8 cellular contexts compared by ENCODE assay signal in genomic region chr20:64038579-64039292, GRCh38. TPM values are rescaled to one million over a fixed set of nuclear protein-coding genes. Genes with fewer than 3 reads are reported as not detected.
A peak's percentile ranks its signal among the peaks of the same experiment; 100 is the strongest.
DNase-seq lines count a peak whose midpoint lies in the region; ATAC-seq, FAIRE-seq and TF ChIP-seq lines count a peak whose summit lies in the region.

No MANE protein-coding gene starts in this region.

- POLR2A ChIA-PET in K562 (lab: Yijun Ruan, JAX): interaction anchor here (0.6 to 2.0 kb wide), 9 partner anchors 9 to 217 kb away, joined by 3 to 14 read pairs (median 3); partner anchors contain the start of genes PCMTD2 and TCEA2

- H3K36me3 Mint-ChIP-seq in H9 (ENCODE audit: insufficient read depth in 1 of 3, low read depth in 3 of 3): peaks cover 0 to 11% (median 9%) of the 10 kb centered on the region in 3 experiments; a peak in 5 of 7 replicates

- in situ Hi-C loops in K562 (cut with MboI): no loop called here

- peaks cover 13% of the 10 kb centered on the region; the same call in 1 of the 2 replicates for H3K27me3 ChIP-seq in H9 (ENCODE audit: insufficient read depth, low read length)
- no peaks in the 10 kb centered on the region for H3K27me3 ChIP-seq in K562 (ENCODE audit: control insufficient read depth in 2 of 2, insufficient read depth in 2 of 2, low read length in 2 of 2)

- H3K4me1 ChIP-seq in H9 (ENCODE audit: insufficient read depth, low read length) (peaks cover 5% of the 10 kb centered on the region), K562 (replicated peaks in 1 of 2; ENCODE audit: control insufficient read depth in 2 of 2, insufficient read depth in 2 of 2, low read length in 2 of 2) (peaks cover 33 to 85% of the 10 kb centered on the region in 2 experiments)

- H3K4me1 Mint-ChIP-seq in H9: peaks cover 25% of the 10 kb centered on the region in 2 experiments

- no TSS peak for BruUV-seq in K562 (replicated peaks; lab: Mats Ljungman, UMichigan)

- H2BK20ac ChIP-seq in H9 (ENCODE audit: low read depth, low read length, poor library complexity, severe bottlenecking): no peak overlapping the region

- H3K79me1 ChIP-seq in H9 (ENCODE audit: insufficient read depth, low read depth, low read length, poor library complexity, severe bottlenecking): no peaks in the 10 kb centered on the region

- intact Hi-C loops in K562 (cut with micrococcal nuclease): loop anchor here (2.0 to 5.0 kb wide), 3 partner anchors 16 to 501 kb away; partner anchors contain the start of gene PTK6

- no peak overlapping the region for H2AK5ac ChIP-seq in H9 (ENCODE audit: insufficient read length, low read length)

- H3T11ph ChIP-seq in H9 (ENCODE audit: low read length): no peak overlapping the region

- H3K27me3 Mint-ChIP-seq in H9 (ENCODE audit: low read depth): peaks cover 48% of the 10 kb centered on the region

- H3K4ac ChIP-seq in H9 (ENCODE audit: low read depth, low read length): no peak overlapping the region

- FAIRE-seq in K562 (lab: Jason Lieb, UNC): peak; percentile 66

- H2AFZ ChIP-seq in H9 (ENCODE audit: low read length) (no peak overlapping the region), K562 (ENCODE audit: low read depth, low read length) (peak overlapping the region; percentile 96)

- H3K79me2 ChIP-seq in H9 (ENCODE audit: insufficient read depth, low read length): no peaks in the 10 kb centered on the region
- H3K79me2 ChIP-seq in K562 (ENCODE audit: control insufficient read depth, insufficient read depth, low read length): no peaks in the 10 kb centered on the region; the same call in 2 of the 3 replicates

- H3K9me3 ChIP-seq in H9 (ENCODE audit: control insufficient read depth, low read depth, low read length): no peaks in the 10 kb centered on the region
- H3K9me3 ChIP-seq in K562 (replicated peaks; ENCODE audit: control insufficient read depth, insufficient read depth, low read depth, low read length): no peaks in the 10 kb centered on the region

- H2BK120ac ChIP-seq in H9 (ENCODE audit: low read depth, low read length, poor library complexity, severe bottlenecking): no peak overlapping the region

- peak; percentile 84 for TF ChIP-seq CTCF in H9 (conservative IDR thresholded peaks at IDR 0.05)
- peak; percentile 63 to 97 (median 86) for TF ChIP-seq CTCF in K562 (IDR thresholded peaks at IDR 0.05 in 2 of 3, conservative IDR thresholded peaks at IDR 0.05 in 1 of 3; ENCODE audit: insufficient read depth in 2 of 3, low read depth in 1 of 3, low read length in 3 of 3)

- no peak overlapping the region for H3K27ac ChIP-seq in H9 (ENCODE audit: insufficient read length, low read depth, low read length)
- H3K27ac ChIP-seq in K562 (ENCODE audit: extremely low read depth, low read depth, low read length): peak overlapping the region; percentile 83

- no peak overlapping the region for H4K8ac ChIP-seq in H9 (replicated peaks; ENCODE audit: insufficient read length, low read depth, low read length)

- peaks cover 3% of the 10 kb centered on the region for H3K9me1 ChIP-seq in K562 (ENCODE audit: control insufficient read depth, insufficient read depth, low read length)

- peak overlapping the region; percentile 32 for H3K4me2 ChIP-seq in H9 (ENCODE audit: insufficient read depth, insufficient read length, low read length)
- H3K4me2 ChIP-seq in K562 (ENCODE audit: insufficient read depth, low read length): peak overlapping the region; percentile 74

- DNase-seq in GF-D8 (lab: John Stamatoyannopoulos, UW) (peak; percentile 53), H9 (peak; percentile 89), NCI-H1092 treated with DMSO at 0.1 percent for 48 hours (lab: John Stamatoyannopoulos, UW) (peak; percentile 22), T1000 (lab: John Stamatoyannopoulos, UW) (peak; percentile 50), K562 (ENCODE audit: extremely low read depth in 1 of 4, low spot score in 3 of 4) (peak; percentile 84 to 89 (median 86)), islet precursor cell (peak; percentile 88)
- peak; percentile 46 to 63 for DNase-seq in stimulated activated CD4-positive, alpha-beta T cell treated with anti-CD3 and anti-CD28 coated beads, Interleukin-1b, Interleukin-23, amount 100 ng/mL, for 1 hour (ENCODE audit: low read depth in 2 of 2)

- H3K9me3 Mint-ChIP-seq in H9: peaks cover 0 to 2% of the 10 kb centered on the region in 2 experiments; a peak in 1 of 5 replicates

- WGBS in H9 (ENCODE audit: extremely low coverage, insufficient read length, low lambda C conversion rate): no CpG with 5 or more reads among the region's 88 CpGs
- WGBS in K562 (ENCODE audit: insufficient coverage, low coverage, missing lambda C conversion rate): under 1% methylated on average over 41 of the region's 88 CpGs

- H3K36me3 ChIP-seq in K562 (ENCODE audit: control insufficient read depth, insufficient read depth, low read length): peaks cover 16% of the 10 kb centered on the region; the same call in 2 of the 3 replicates

- no peak overlapping the region for H3K27ac Mint-ChIP-seq in H9

- peak; percentile 60 to 73 for TF ChIP-seq RAD21 in K562 (CRISPR knock-in tag; conservative IDR thresholded peaks at IDR 0.05 in 1 of 2, IDR thresholded peaks at IDR 0.05 in 1 of 2)

- peak overlapping the region; percentile 57 to 79 for H3K4me3 Mint-ChIP-seq in H9

- H2BK15ac ChIP-seq in H9 (ENCODE audit: low read depth, low read length): no peak overlapping the region

- H3K23me2 ChIP-seq in H9 (ENCODE audit: insufficient read length, low read depth, low read length, poor library complexity, severe bottlenecking): peaks cover 14% of the 10 kb centered on the region

- H3K9ac ChIP-seq in H9 (ENCODE audit: extremely low read depth, insufficient read length, low read length) (no peak overlapping the region), K562 (ENCODE audit: insufficient read depth in 1 of 2, low read depth in 2 of 2, low read length in 2 of 2) (peak overlapping the region; percentile 69 to 92; a peak in 3 of 4 replicates)

- H3K14ac ChIP-seq in H9 (ENCODE audit: insufficient read depth, low read length): no peak overlapping the region

- no peak overlapping the region for H2BK5ac ChIP-seq in H9 (ENCODE audit: insufficient read length, low read length)

- H3K18ac ChIP-seq in H9 (ENCODE audit: insufficient read length, low read depth, low read length): no peak overlapping the region

- H4K20me1 ChIP-seq in H9 (ENCODE audit: control insufficient read depth, insufficient read depth, insufficient read length) (no peaks in the 10 kb centered on the region), K562 (replicated peaks; ENCODE audit: control insufficient read depth, insufficient read depth, low read length) (no peaks in the 10 kb centered on the region)

- CTCF ChIA-PET in K562 (lab: Yijun Ruan, JAX; ENCODE audit: low intra/inter-chr PET ratio): interaction anchor here (1.0 to 2.1 kb wide), 4 partner anchors 19 to 500 kb away, joined by 3 to 16 read pairs (median 6); partner anchors contain the start of gene PRPF6

- no peak overlapping the region for H4K91ac ChIP-seq in H9 (ENCODE audit: insufficient read length, low read depth, low read length)

- peak; percentile 37; the same call in 1 of the 2 replicates for TF ChIP-seq POLR2A in K562 (conservative IDR thresholded peaks at IDR 0.05)

- peak; percentile 86 for ATAC-seq in K562
- ATAC-seq in HG03378 (IDR thresholded peaks at IDR 0.05; ENCODE audit: unreplicated experiment): no peak

- no peak overlapping the region for H3K23ac ChIP-seq in H9 (ENCODE audit: insufficient read length, low read depth, low read length)

- no peak overlapping the region for H2BK12ac ChIP-seq in H9 (ENCODE audit: insufficient read length, low read depth, low read length)

- no peak overlapping the region for H4K5ac ChIP-seq in H9 (ENCODE audit: insufficient read length, low read depth, low read length)

- H3K56ac ChIP-seq in H9 (ENCODE audit: insufficient read length, low read depth, low read length): no peak overlapping the region

- no peak for TF ChIP-seq EP300 in K562 (IDR thresholded peaks at IDR 0.05; ENCODE audit: low read length)

- peak overlapping the region; percentile 51 for H3K4me3 ChIP-seq in K562

RNA-seq across cellular contexts. Expression of gene C20orf204, which starts 2.8 kb away (rescaled TPM):
- total RNA-seq in H9 (2021): 1.3 and 2.2 TPM in 2 replicates
- total RNA-seq in K562 (2011; cell fraction: chromatin; rRNA removed; ENCODE audit: low replicate concordance): 5.2 and 13.5 TPM in 2 replicates
- total RNA-seq in K562 (2011; cell fraction: nucleolus; rRNA removed): 6.7 and 7.0 TPM in 2 replicates
- total RNA-seq in K562 (2011; cell fraction: nucleoplasm; rRNA removed): 4.0 and 4.6 TPM in 2 replicates
- total RNA-seq in K562 (2014; rRNA removed): 0.59 and 0.73 TPM in 2 replicates
- 0.10 and 0.22 TPM in 2 replicates for total RNA-seq in K562 (2014; rRNA removed; fragmentation: Illumina TruSeq; extraction: Trizol)
- 0.36 and 0.45 TPM in 2 replicates for total RNA-seq in K562 (2015; rRNA removed; fragmentation: Illumina TruSeq; extraction: Trizol)
- 0.67 and 1.1 TPM in 2 replicates for total RNA-seq in K562 (2021)
- 0.11 and 0.22 TPM in 2 replicates for polyA plus RNA-seq in K562 (2011; rRNA removed)
- polyA plus RNA-seq in K562 (2011; cell fraction: cytosol; rRNA removed): 0.10 and 0.36 TPM in 2 replicates
- 1.6 and 3.1 TPM in 2 replicates for polyA plus RNA-seq in K562 (2011; cell fraction: nucleus; rRNA removed)
- 0.43 and 0.46 TPM in 2 replicates for polyA plus RNA-seq in K562 (2012)
- polyA plus RNA-seq in K562 (2014; fragmentation: Illumina TruSeq; extraction: Trizol): 0.11 and 0.16 TPM in 2 replicates
- polyA plus RNA-seq in K562 (2014; fragmentation: Nextera tagmentation; extraction: Ambion mirVana): not detected
- 0.94 and 1.6 TPM in 2 replicates for polyA plus RNA-seq in K562 (2014; rRNA removed)
- 0.35 and 0.42 TPM in 2 replicates for polyA minus RNA-seq in K562 (2011; rRNA and poly(A)+ RNA removed)
- polyA minus RNA-seq in K562 (2011; cell fraction: cytosol; rRNA and poly(A)+ RNA removed): 0.27 TPM in 1 of 2 replicates, not detected in the other
- 1.8 TPM in 2 replicates for polyA minus RNA-seq in K562 (2011; cell fraction: nucleus; rRNA and poly(A)+ RNA removed)

RNA-seq across cellular contexts. Expression of gene SOX18, which starts 10.7 kb away (rescaled TPM):
- total RNA-seq in H9 (2021) (1.6 and 2.0 TPM in 2 replicates), K562 (2014; rRNA removed) (2.7 and 6.2 TPM in 2 replicates), K562 (2014; rRNA removed; fragmentation: Illumina TruSeq; extraction: Trizol) (0.13 and 0.15 TPM in 2 replicates), K562 (2015; rRNA removed; fragmentation: Illumina TruSeq; extraction: Trizol) (0.76 and 0.94 TPM in 2 replicates), K562 (2021) (19.8 and 20.4 TPM in 2 replicates)
- total RNA-seq in K562 (2011; cell fraction: chromatin; rRNA removed; ENCODE audit: low replicate concordance): 0.58 and 1.6 TPM in 2 replicates
- total RNA-seq in K562 (2011; cell fraction: nucleolus; rRNA removed): 3.5 and 3.8 TPM in 2 replicates
- total RNA-seq in K562 (2011; cell fraction: nucleoplasm; rRNA removed): 1.2 and 1.3 TPM in 2 replicates
- polyA plus RNA-seq in K562 (2011; rRNA removed) (0.33 and 0.47 TPM in 2 replicates), K562 (2014; fragmentation: Illumina TruSeq; extraction: Trizol) (0.21 and 0.78 TPM in 2 replicates), K562 (2014; fragmentation: Nextera tagmentation; extraction: Ambion mirVana) (under 1 TPM; 0.20 to 0.23 TPM), K562 (2014; rRNA removed) (4.4 and 6.8 TPM in 2 replicates)
- 1.0 and 5.3 TPM in 2 replicates for polyA plus RNA-seq in K562 (2011; cell fraction: cytosol; rRNA removed)
- polyA plus RNA-seq in K562 (2011; cell fraction: nucleus; rRNA removed): 2.6 and 7.3 TPM in 2 replicates
- 6.7 and 6.9 TPM in 2 replicates for polyA plus RNA-seq in K562 (2012)
- polyA minus RNA-seq in K562 (2011; rRNA and poly(A)+ RNA removed): 0.14 TPM in 1 of 2 replicates, not detected in the other
- 3.3 and 7.4 TPM in 2 replicates for polyA minus RNA-seq in K562 (2011; cell fraction: cytosol; rRNA and poly(A)+ RNA removed)
- polyA minus RNA-seq in K562 (2011; cell fraction: nucleus; rRNA and poly(A)+ RNA removed): 1.5 and 2.1 TPM in 2 replicates

RNA-seq across cellular contexts. Expression of gene TCEA2, which starts 24.3 kb away (rescaled TPM):
- total RNA-seq in H9 (2021): 48.1 and 51.7 TPM in 2 replicates
- total RNA-seq in K562 (2011; cell fraction: chromatin; rRNA removed; ENCODE audit: low replicate concordance): 17.4 and 45.7 TPM in 2 replicates
- 25.8 and 31.0 TPM in 2 replicates for total RNA-seq in K562 (2011; cell fraction: nucleolus; rRNA removed)
- total RNA-seq in K562 (2011; cell fraction: nucleoplasm; rRNA removed): 17.7 and 19.9 TPM in 2 replicates
- 5.4 and 7.8 TPM in 2 replicates for total RNA-seq in K562 (2014; rRNA removed)
- 3.0 and 3.6 TPM in 2 replicates for total RNA-seq in K562 (2014; rRNA removed; fragmentation: Illumina TruSeq; extraction: Trizol)
- 6.4 and 6.9 TPM in 2 replicates for total RNA-seq in K562 (2015; rRNA removed; fragmentation: Illumina TruSeq; extraction: Trizol)
- 18.7 and 28.7 TPM in 2 replicates for total RNA-seq in K562 (2021)
- 8.6 and 14.0 TPM in 2 replicates for polyA plus RNA-seq in K562 (2011; rRNA removed)
- polyA plus RNA-seq in K562 (2011; cell fraction: cytosol; rRNA removed): 14.2 and 18.7 TPM in 2 replicates
- polyA plus RNA-seq in K562 (2011; cell fraction: nucleus; rRNA removed): 63.0 and 66.6 TPM in 2 replicates
- polyA plus RNA-seq in K562 (2012): 15.6 and 29.0 TPM in 2 replicates
- polyA plus RNA-seq in K562 (2014; fragmentation: Illumina TruSeq; extraction: Trizol): 5.0 and 8.5 TPM in 2 replicates
- 1 to 10 TPM; 1.4 to 1.9 TPM for polyA plus RNA-seq in K562 (2014; fragmentation: Nextera tagmentation; extraction: Ambion mirVana)
- polyA plus RNA-seq in K562 (2014; rRNA removed): 8.0 and 10.0 TPM in 2 replicates
- polyA minus RNA-seq in K562 (2011; rRNA and poly(A)+ RNA removed): 3.3 and 4.4 TPM in 2 replicates
- 4.1 and 11.9 TPM in 2 replicates for polyA minus RNA-seq in K562 (2011; cell fraction: cytosol; rRNA and poly(A)+ RNA removed)
- 11.4 and 20.1 TPM in 2 replicates for polyA minus RNA-seq in K562 (2011; cell fraction: nucleus; rRNA and poly(A)+ RNA removed)

RNA-seq across cellular contexts. Expression of gene RGS19, which starts 40.6 kb away (rescaled TPM):
- total RNA-seq in H9 (2021) (11.7 and 12.8 TPM in 2 replicates), K562 (2014; rRNA removed) (23.7 and 26.9 TPM in 2 replicates), K562 (2014; rRNA removed; fragmentation: Illumina TruSeq; extraction: Trizol) (3.2 and 3.3 TPM in 2 replicates), K562 (2015; rRNA removed; fragmentation: Illumina TruSeq; extraction: Trizol) (14.3 and 14.6 TPM in 2 replicates), K562 (2021) (20.7 and 21.0 TPM in 2 replicates)
- total RNA-seq in K562 (2011; cell fraction: chromatin; rRNA removed; ENCODE audit: low replicate concordance): 7.1 and 15.6 TPM in 2 replicates
- total RNA-seq in K562 (2011; cell fraction: nucleolus; rRNA removed): 13.2 and 13.3 TPM in 2 replicates
- total RNA-seq in K562 (2011; cell fraction: nucleoplasm; rRNA removed): 7.2 and 10.5 TPM in 2 replicates
- polyA plus RNA-seq in K562 (2011; rRNA removed) (14.7 and 23.9 TPM in 2 replicates), K562 (2014; fragmentation: Illumina TruSeq; extraction: Trizol) (5.2 and 11.0 TPM in 2 replicates), K562 (2014; fragmentation: Nextera tagmentation; extraction: Ambion mirVana) (under 1 TPM; 0.41 to 0.98 TPM), K562 (2014; rRNA removed) (21.9 and 23.4 TPM in 2 replicates)
- 31.1 and 65.3 TPM in 2 replicates for polyA plus RNA-seq in K562 (2011; cell fraction: cytosol; rRNA removed)
- polyA plus RNA-seq in K562 (2011; cell fraction: nucleus; rRNA removed): 19.9 and 25.8 TPM in 2 replicates
- 17.9 and 19.3 TPM in 2 replicates for polyA plus RNA-seq in K562 (2012)
- polyA minus RNA-seq in K562 (2011; rRNA and poly(A)+ RNA removed): 4.7 and 4.8 TPM in 2 replicates
- polyA minus RNA-seq in K562 (2011; cell fraction: cytosol; rRNA and poly(A)+ RNA removed): 9.5 and 22.4 TPM in 2 replicates
- polyA minus RNA-seq in K562 (2011; cell fraction: nucleus; rRNA and poly(A)+ RNA removed): 5.7 and 8.8 TPM in 2 replicates

RNA-seq across cellular contexts. Expression of gene OPRL1, which starts 41.1 kb away (rescaled TPM):
- 0.90 and 1.0 TPM in 2 replicates for total RNA-seq in H9 (2021)
- 0.40 and 0.86 TPM in 2 replicates for total RNA-seq in K562 (2011; cell fraction: chromatin; rRNA removed; ENCODE audit: low replicate concordance)
- total RNA-seq in K562 (2011; cell fraction: nucleolus; rRNA removed): 0.67 and 0.79 TPM in 2 replicates
- 0.23 and 0.66 TPM in 2 replicates for total RNA-seq in K562 (2011; cell fraction: nucleoplasm; rRNA removed)
- 0.09 and 0.37 TPM in 2 replicates for total RNA-seq in K562 (2014; rRNA removed)
- 0.07 TPM in 1 of 2 replicates, not detected in the other for total RNA-seq in K562 (2014; rRNA removed; fragmentation: Illumina TruSeq; extraction: Trizol)
- total RNA-seq in K562 (2015; rRNA removed; fragmentation: Illumina TruSeq; extraction: Trizol): 0.14 and 0.15 TPM in 2 replicates
- total RNA-seq in K562 (2021): 0.22 and 0.33 TPM in 2 replicates
- polyA plus RNA-seq in K562 (2011; rRNA removed): 0.17 and 0.64 TPM in 2 replicates
- polyA plus RNA-seq in K562 (2011; cell fraction: cytosol; rRNA removed): 0.55 and 0.76 TPM in 2 replicates
- 0.67 and 0.70 TPM in 2 replicates for polyA plus RNA-seq in K562 (2011; cell fraction: nucleus; rRNA removed)
- polyA plus RNA-seq in K562 (2012): 0.46 and 1.1 TPM in 2 replicates
- polyA plus RNA-seq in K562 (2014; fragmentation: Illumina TruSeq; extraction: Trizol): 0.06 and 0.11 TPM in 2 replicates
- polyA plus RNA-seq in K562 (2014; fragmentation: Nextera tagmentation; extraction: Ambion mirVana): not detected
- polyA plus RNA-seq in K562 (2014; rRNA removed): 0.04 and 0.11 TPM in 2 replicates
- 0.39 and 0.48 TPM in 2 replicates for polyA minus RNA-seq in K562 (2011; rRNA and poly(A)+ RNA removed)
- polyA minus RNA-seq in K562 (2011; cell fraction: cytosol; rRNA and poly(A)+ RNA removed): 0.48 and 0.55 TPM in 2 replicates
- 0.13 and 0.33 TPM in 2 replicates for polyA minus RNA-seq in K562 (2011; cell fraction: nucleus; rRNA and poly(A)+ RNA removed)

Comparison
In these comparisons a context has a peak if more than half of its experiments do, and no peak if none do; other contexts are left out.
1. DNase-seq: peak in every context shown above with its lines; median percentile 89 in H9; 88 in islet precursor cell; 86 in K562; 54 in stimulated activated CD4-positive, alpha-beta T cell treated with anti-CD3 and anti-CD28 coated beads, Interleukin-1b, Interleukin-23, amount 100 ng/mL, for 1 hour; 53 in GF-D8; 50 in T1000; 22 in NCI-H1092 treated with DMSO at 0.1 percent for 48 hours.